1 cellular context compared by ENCODE assay signal in genomic region chr17:81867123-81867951, GRCh38.
TF ChIP-seq lines count a peak whose summit lies in the region.

No MANE protein-coding gene starts in this region.

TF ChIP-seq in HEK293, 187 proteins besides CTCF, POLR2A, EP300 and RAD21 (continued from another document):
- TF ChIP-seq ZSCAN5A (tag by site-specific recombination; IDR thresholded peaks at IDR 0.05) (peak; percentile 11; the same call in 1 of the 2 replicates), ZFP37 (tag by site-specific recombination; IDR thresholded peaks at IDR 0.05) (peak; percentile 74; the same call in 1 of the 2 replicates), ZNF148 (tag by site-specific recombination; IDR thresholded peaks at IDR 0.05; ENCODE audit: borderline replicate concordance) (no peak), OSR2 (tag by site-specific recombination; IDR thresholded peaks at IDR 0.05) (peak; percentile 98), SCRT1 (tag by site-specific recombination; IDR thresholded peaks at IDR 0.05; ENCODE audit: borderline replicate concordance) (no peak), ZIC2 (tag by site-specific recombination; IDR thresholded peaks at IDR 0.05) (no peak), ZNF600 (tag by site-specific recombination; IDR thresholded peaks at IDR 0.05) (peak; percentile 56; the same call in 1 of the 2 replicates)
TF ChIP-seq in HEK293: peak in this region for 43.
